Comparison of ENCODE assay signal across 8 cellular contexts in the genomic region with DNA sequence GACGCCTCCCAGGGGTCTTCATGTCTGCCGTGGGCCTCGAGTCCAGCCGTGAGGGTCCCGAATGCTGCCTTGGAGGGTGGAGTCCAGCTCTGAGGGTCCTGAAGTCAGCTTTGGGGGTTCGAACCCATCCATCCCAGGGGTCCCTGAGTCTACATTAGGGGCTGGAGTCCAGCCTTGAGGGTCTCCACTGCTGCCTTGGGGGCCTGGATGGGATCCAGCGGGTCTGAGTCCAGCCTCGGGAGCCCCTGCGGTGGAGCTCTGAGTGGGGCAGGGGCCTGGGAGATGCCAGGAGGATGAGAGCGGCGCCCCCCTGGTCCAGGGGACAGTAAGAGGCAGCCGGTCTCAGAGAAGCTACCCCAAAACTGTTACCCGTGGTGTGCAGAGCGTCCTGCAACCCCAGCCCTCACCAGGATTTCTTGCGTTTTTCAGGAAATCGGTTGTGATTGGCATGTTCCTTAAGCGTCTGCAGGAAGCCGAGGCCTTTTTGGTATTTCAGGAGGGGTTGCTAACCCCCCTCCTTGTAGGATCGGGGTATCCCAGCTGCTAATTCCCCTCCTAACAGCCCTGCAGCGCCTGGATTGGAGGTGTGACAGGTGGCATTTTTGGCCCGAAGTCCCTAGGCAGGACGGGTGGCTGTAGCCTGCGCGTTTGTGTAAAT. TPM values are rescaled to one million over a fixed set of nuclear protein-coding genes. Genes with fewer than 3 reads are reported as not detected.
DNase-seq lines count a peak whose midpoint lies in the region; TF ChIP-seq lines count a peak whose summit lies in the region.

No MANE protein-coding gene starts in this region.

- peaks cover 0 to 9% (median 0%) of the 10 kb centered on the region in 3 donors for H3K36me3 Mint-ChIP-seq in CD8-positive, alpha-beta memory T cell

- no peaks in the 10 kb centered on the region for H3K27me3 ChIP-seq in CD8-positive, alpha-beta memory T cell (ENCODE audit: insufficient read depth, low read length, poor library complexity, severe bottlenecking)
- no peaks in the 10 kb centered on the region for H3K27me3 ChIP-seq in SJCRH30
- no peaks in the 10 kb centered on the region for H3K27me3 ChIP-seq in ovary

- TF ChIP-seq EP300 in ovary (IDR thresholded peaks at IDR 0.05), result no peak

- peaks cover 39% of the 10 kb centered on the region for H3K4me1 ChIP-seq in CD8-positive, alpha-beta memory T cell (ENCODE audit: insufficient read depth, low read length)
- H3K4me1 ChIP-seq in SJCRH30 (no peaks in the 10 kb centered on the region), ovary (ENCODE audit: insufficient read depth) (peaks cover 1% of the 10 kb centered on the region)

- intact Hi-C loops in ovary (cut with DNase I), result no loop called here

- peaks cover 0 to 3% (median 0%) of the 10 kb centered on the region in 5 donors for H3K9me3 Mint-ChIP-seq in CD8-positive, alpha-beta memory T cell

- peak overlapping the region; percentile 4 to 81 (median 70) for H3K27ac Mint-ChIP-seq in CD8-positive, alpha-beta memory T cell

- peaks cover 25 to 42% (median 29%) of the 10 kb centered on the region in 3 donors for H3K4me1 Mint-ChIP-seq in CD8-positive, alpha-beta memory T cell

- H3K36me3 ChIP-seq in CD8-positive, alpha-beta memory T cell (ENCODE audit: insufficient read depth, low read length), result no peaks in the 10 kb centered on the region
- H3K36me3 ChIP-seq in SJCRH30 (peaks cover under 1% of the 10 kb centered on the region; the same call in 1 of the 2 replicates), ovary (no peaks in the 10 kb centered on the region)

- CTCF ChIA-PET in CD8-positive, alpha-beta memory T cell (lab: Charles Lee), result no interaction called here

- no peaks in the 10 kb centered on the region for H3K9me3 ChIP-seq in CD8-positive, alpha-beta memory T cell (ENCODE audit: low read length)
- H3K9me3 ChIP-seq in SJCRH30 (replicated peaks) (no peaks in the 10 kb centered on the region), ovary (no peaks in the 10 kb centered on the region)

- 1 to 5% (median 1%) methylated on average over 24 of the region's 24 CpGs for WGBS in ovary, 3 donors

- peak in 1 of 5 donors; percentile 47 for DNase-seq in CD8-positive, alpha-beta memory T cell
- peak; percentile 39 to 46 for DNase-seq in SJCRH30
- DNase-seq in fibroblast of mammary gland (ENCODE audit: low read depth), result peak; percentile 18
- peak in 4 of 5 donors; percentile 47 to 65 (median 58) for DNase-seq in ovary
- DNase-seq in NCI-H2196 (lab: John Stamatoyannopoulos, UW; ENCODE audit: unreplicated experiment), result no peak
- no peak for DNase-seq in effector CD8-positive, alpha-beta T cell (lab: John Stamatoyannopoulos, UW)
- no peak for DNase-seq in GM13977 (ENCODE audit: low spot score)
- DNase-seq in SIG-M5 (lab: John Stamatoyannopoulos, UW), result no peak

- POLR2A ChIA-PET in CD8-positive, alpha-beta memory T cell (lab: Charles Lee), result no interaction called here

- no peak for TF ChIP-seq CTCF in fibroblast of mammary gland (conservative IDR thresholded peaks at IDR 0.05; ENCODE audit: control insufficient read depth, insufficient read depth, low read depth, low read length)
- no peak for TF ChIP-seq CTCF in ovary (IDR thresholded peaks at IDR 0.05)
- TF ChIP-seq CTCF in GM13977 (IDR thresholded peaks at IDR 0.05; ENCODE audit: extremely low read depth, insufficient read depth, missing control alignments), result no peak

- no peak for TF ChIP-seq POLR2A in ovary (IDR thresholded peaks at IDR 0.05)

- H3K27me3 Mint-ChIP-seq in CD8-positive, alpha-beta memory T cell, result peaks cover 0 to 7% of the 10 kb centered on the region in 2 donors

- H3K4me3 Mint-ChIP-seq in CD8-positive, alpha-beta memory T cell, result peak overlapping the region; percentile 71 to 86 (median 78)

- in situ Hi-C loops in GM13977 (cut with MboI; ENCODE audit: low pct_unique_long_range_greater_than_20kb, low sequenced_read_pairs, unreplicated experiment), result no loop called here

- H3K27ac ChIP-seq in CD8-positive, alpha-beta memory T cell (ENCODE audit: low read depth, low read length), result peak overlapping the region; percentile 69
- H3K27ac ChIP-seq in SJCRH30 (peak overlapping the region; percentile 79), ovary (no peak overlapping the region)

- H3K4me3 ChIP-seq in CD8-positive, alpha-beta memory T cell (ENCODE audit: low read length), result peak overlapping the region; percentile 66
- H3K4me3 ChIP-seq in SJCRH30 (peak overlapping the region; percentile 91), fibroblast of mammary gland (ENCODE audit: control insufficient read depth, low read depth, low read length) (peak overlapping the region; percentile 83), ovary (peak overlapping the region; percentile 96)

RNA-seq across cellular contexts. Expression of a gene that starts 1.7 kb away (rescaled TPM):
- total RNA-seq in CD8-positive, alpha-beta memory T cell, result 10 to 100 TPM; 77.8 to 78.5 TPM
- polyA plus RNA-seq in CD8-positive, alpha-beta memory T cell, result 55.7 TPM
- total RNA-seq in SJCRH30 (2014; rRNA removed; shearing (Covaris generic)), result 29.6 and 37.0 TPM in 2 replicates
- total RNA-seq in ovary, result 10 to 100 TPM; 29.3 to 69.0 (median 47.8) TPM
- 10 to 100 TPM in 1 of 2 donors, 1 to 10 TPM in 1; 7.1 to 59.1 TPM for polyA plus RNA-seq in ovary

RNA-seq across cellular contexts. Expression of a gene that starts 39.1 kb away (rescaled TPM):
- total RNA-seq in CD8-positive, alpha-beta memory T cell, result 10 to 100 TPM; 28.5 to 30.6 TPM
- 4.6 TPM for polyA plus RNA-seq in CD8-positive, alpha-beta memory T cell
- total RNA-seq in SJCRH30 (2014; rRNA removed; shearing (Covaris generic)), result 16.0 and 16.2 TPM in 2 replicates
- total RNA-seq in ovary, result 10 to 100 TPM in 5 of 7 donors, 1 to 10 TPM in 2; 2.6 to 19.4 (median 13.5) TPM
- 10 to 100 TPM in 1 of 2 donors, 1 to 10 TPM in 1; 3.6 to 11.8 TPM for polyA plus RNA-seq in ovary

Comparison
In these comparisons a context has a peak if more than half of its experiments do, and no peak if none do; other contexts are left out.
1. DNase-seq: peak in SJCRH30 (2 of 2), fibroblast of mammary gland (single experiment) and ovary (4 of 5); none in NCI-H2196 (single experiment), effector CD8-positive, alpha-beta T cell (single experiment), GM13977 (single experiment) and SIG-M5 (single experiment).
2. H3K27ac ChIP-seq: peak in CD8-positive, alpha-beta memory T cell (single experiment) and SJCRH30 (single experiment); none in ovary (0 of 2).
3. Peak in every context shown above with its lines, with median percentiles within 50 percentile points of each other: H3K4me3 ChIP-seq.